ENCODE assay signal across 1 cellular context in genomic region chr10:89342219-89342966, GRCh38.
TF ChIP-seq lines count a peak whose summit lies in the region.

No MANE protein-coding gene starts in this region.

TF ChIP-seq in K562, 482 proteins besides CTCF, POLR2A, EP300 and RAD21 (continued from another document):
- no peak for TF ChIP-seq CREB5 (CRISPR knock-in tag; IDR thresholded peaks at IDR 0.05)
- TF ChIP-seq KDM4B (IDR thresholded peaks at IDR 0.05; ENCODE audit: borderline replicate concordance in 2 of 2, low read depth in 1 of 2) = no peak
- TF ChIP-seq E2F6 (IDR thresholded peaks at IDR 0.05; ENCODE audit: borderline replicate concordance in 1 of 2, extremely low read depth in 1 of 2, insufficient read depth in 1 of 2, insufficient read length in 1 of 2, low read depth in 1 of 2, low read length in 1 of 2, poor library complexity in 1 of 2, severe bottlenecking in 1 of 2) = no peak
- no peak for TF ChIP-seq ZBTB1 (CRISPR knock-in tag; IDR thresholded peaks at IDR 0.05; ENCODE audit: borderline replicate concordance, low read depth)
- TF ChIP-seq ARID2 (IDR thresholded peaks at IDR 0.05) = no peak
- no peak for TF ChIP-seq KHSRP (IDR thresholded peaks at IDR 0.05)
- no peak for TF ChIP-seq ZNF324 (CRISPR knock-in tag; IDR thresholded peaks at IDR 0.05)
- no peak for TF ChIP-seq CREM (IDR thresholded peaks at IDR 0.05; ENCODE audit: low read depth)
- TF ChIP-seq ZNF41 (CRISPR knock-in tag; conservative IDR thresholded peaks at IDR 0.05) = no peak
- TF ChIP-seq ELK3 (CRISPR knock-in tag; IDR thresholded peaks at IDR 0.05) = no peak
- no peak for TF ChIP-seq ZNF217 (CRISPR knock-in tag; IDR thresholded peaks at IDR 0.05)
- no peak for TF ChIP-seq ZNF589 (CRISPR knock-in tag; IDR thresholded peaks at IDR 0.05; ENCODE audit: low read depth)
